28 cellular contexts compared by ENCODE assay signal in the genomic region with DNA sequence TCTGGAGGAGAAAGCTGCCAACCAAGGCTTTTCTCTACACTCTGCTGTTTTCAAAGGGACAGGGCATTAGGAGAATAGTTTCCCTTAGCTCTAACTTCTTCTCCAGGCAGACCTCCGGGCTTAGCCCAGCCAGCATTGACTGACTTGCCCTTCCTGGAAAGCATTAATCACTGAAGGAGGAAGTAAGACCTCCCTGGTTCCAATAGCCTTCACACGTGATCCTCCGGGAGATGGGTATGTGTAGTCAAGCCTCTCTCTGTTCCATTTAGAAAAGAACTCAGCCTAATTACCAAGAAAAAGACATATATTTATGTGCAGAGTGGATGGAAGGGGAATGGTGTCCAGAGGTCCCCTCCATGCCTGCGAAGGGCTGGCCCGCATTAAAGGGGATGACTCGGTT.
DNase-seq lines count a peak whose midpoint lies in the region; ATAC-seq and TF ChIP-seq lines count a peak whose summit lies in the region.
"Had no signal": no experiment of that assay in that cellular context is flagged by ENCODE, and none has a peak within 500 bp of the region (broad histone marks: within the 10 kb centered on the region; RNA-seq: fewer than 3 reads in every experiment).

No MANE protein-coding gene starts in this region.

- H3K27me3 ChIP-seq in HUES64 (ENCODE audit: insufficient read depth, low read length) (peaks cover 63% of the 10 kb centered on the region), trophoblast cell (ENCODE audit: insufficient read depth, low read length) (peaks cover 22% of the 10 kb centered on the region)
- H3K27me3 ChIP-seq: colonic mucosa had no signal

- H4K91ac ChIP-seq in trophoblast cell (ENCODE audit: low read depth, low read length), result no peak overlapping the region

- no peak for TF ChIP-seq CTCF in brain (conservative IDR thresholded peaks at IDR 0.05)

- H3K18ac ChIP-seq in trophoblast cell (ENCODE audit: low read length), result no peak overlapping the region

- no peaks in the 10 kb centered on the region for H3K36me3 Mint-ChIP-seq in brain
- H3K36me3 Mint-ChIP-seq: CD14-positive monocyte, naive B cell had no signal

- no peaks in the 10 kb centered on the region for H3K9me3 Mint-ChIP-seq in brain
- H3K9me3 Mint-ChIP-seq: activated CD4-positive, alpha-beta T cell treated with anti-CD3 and anti-CD28 coated beads, Interleukin-2, amount 10 ng/mL, durations not matched to agents 7 days and 5 days; activated naive CD4-positive, alpha-beta T cell treated with anti-CD3 and anti-CD28 coated beads for 36 hours had no signal

- no peaks in the 10 kb centered on the region for H3K79me2 ChIP-seq in trophoblast cell (ENCODE audit: control insufficient read depth, insufficient read depth, low read length, poor library complexity)
- H3K79me2 ChIP-seq: parathyroid adenoma had no signal

- peak overlapping the region; percentile 56 to 92 (median 81) for H3K4me3 Mint-ChIP-seq in brain
- H3K4me3 Mint-ChIP-seq: activated CD4-positive, alpha-beta T cell treated with anti-CD3 and anti-CD28 coated beads, Interleukin-2, amount 10 ng/mL, durations not matched to agents 7 days and 5 days; activated naive CD4-positive, alpha-beta T cell treated with anti-CD3 and anti-CD28 coated beads for 36 hours; memory B cell; naive B cell; T-helper 17 cell had no signal

- WGBS in HUES64, result 18% methylated on average over 4 of the region's 6 CpGs
- WGBS in trophoblast cell (ENCODE audit: extremely low coverage, insufficient coverage, insufficient read length), result no CpG with 5 or more reads among the region's 6 CpGs

- H3K27ac Mint-ChIP-seq in brain, result peak overlapping the region; percentile 14 to 91 (median 77)
- H3K27ac Mint-ChIP-seq: activated CD4-positive, alpha-beta T cell treated with anti-CD3 and anti-CD28 coated beads, Interleukin-2, amount 10 ng/mL, durations not matched to agents 7 days and 5 days; activated naive CD4-positive, alpha-beta T cell treated with anti-CD3 and anti-CD28 coated beads for 36 hours; CD14-positive monocyte; memory B cell; naive B cell; T-helper 17 cell had no signal

- no peak overlapping the region for H2BK12ac ChIP-seq in trophoblast cell (ENCODE audit: low read length)

- no peak overlapping the region for H4K12ac ChIP-seq in trophoblast cell (ENCODE audit: low read depth, low read length)

- no peaks in the 10 kb centered on the region for H3K36me3 ChIP-seq in HUES64 (ENCODE audit: insufficient read depth, low read length)
- H3K36me3 ChIP-seq in trophoblast cell (ENCODE audit: control insufficient read depth in 1 of 2, insufficient read depth in 2 of 2, low read length in 2 of 2), result no peaks in the 10 kb centered on the region
- H3K36me3 ChIP-seq: colonic mucosa, esophagus squamous epithelium, gastrocnemius medialis had no signal

- H2AFZ ChIP-seq in trophoblast cell (ENCODE audit: insufficient read depth, low read length, poor library complexity), result no peak overlapping the region
- H2AFZ ChIP-seq: parathyroid adenoma had no signal

- H3K4me1 ChIP-seq in HUES64 (ENCODE audit: insufficient read depth, low read length) (peaks cover 20% of the 10 kb centered on the region), trophoblast cell (ENCODE audit: control insufficient read depth in 1 of 2, insufficient read depth in 2 of 2, low read length in 2 of 2) (peaks cover 8 to 13% of the 10 kb centered on the region in 2 experiments)
- H3K4me1 ChIP-seq: colonic mucosa, gastrocnemius medialis, parathyroid adenoma had no signal

- H2BK120ac ChIP-seq in trophoblast cell (ENCODE audit: insufficient read depth, low read length, poor library complexity), result no peak overlapping the region

- no peak overlapping the region for H3K14ac ChIP-seq in trophoblast cell (ENCODE audit: low read length)

- DNase-seq in trophoblast cell (no peak), NCI-H526 treated with DMSO at 0.1 percent for 48 hours (lab: John Stamatoyannopoulos, UW) (no peak), GOT3 (lab: John Stamatoyannopoulos, UW) (no peak)
- DNase-seq: activated CD4-positive, alpha-beta T cell treated with anti-CD3 and anti-CD28 coated beads, Interleukin-2, amount 10 ng/mL, durations not matched to agents 7 days and 5 days; activated naive CD4-positive, alpha-beta T cell treated with anti-CD3 and anti-CD28 coated beads for 36 hours; Calu3; colonic mucosa; DND-41; esophagus squamous epithelium; gastrocnemius medialis; naive B cell; NCI-H1694; NCI-H774; stimulated activated CD4-positive, alpha-beta T cell treated with anti-CD3 and anti-CD28 coated beads, Interleukin-12 subunit alpha, Interleukin-12 subunit beta, amount 100 ng/mL, for 4 hours; stimulated activated CD4-positive, alpha-beta T cell treated with anti-CD3 and anti-CD28 coated beads, Interleukin-4, amount 100 ng/mL, for 4 hours; stimulated activated naive CD4-positive, alpha-beta T cell; T-helper 17 cell had no signal

- H3K9me3 ChIP-seq in HUES64 (ENCODE audit: insufficient read depth, low read depth, low read length) (no peaks in the 10 kb centered on the region), iPS-18c (ENCODE audit: control insufficient read depth, insufficient read depth, low read length) (no peaks in the 10 kb centered on the region), trophoblast cell (ENCODE audit: insufficient read depth, low read depth, low read length) (no peaks in the 10 kb centered on the region)
- H3K9me3 ChIP-seq: colonic mucosa, esophagus squamous epithelium, gastrocnemius medialis had no signal

- peaks cover 25% of the 10 kb centered on the region for H3K27me3 Mint-ChIP-seq in brain

- H3K9ac ChIP-seq in HUES64 (ENCODE audit: low read depth, low read length) (no peak overlapping the region), trophoblast cell (ENCODE audit: low read length) (no peak overlapping the region)
- H3K9ac ChIP-seq: parathyroid adenoma had no signal

- no peak overlapping the region for H2AK5ac ChIP-seq in trophoblast cell (ENCODE audit: low read length)

- H4K8ac ChIP-seq in trophoblast cell (ENCODE audit: low read depth, low read length), result no peak overlapping the region

- H3K4me2 ChIP-seq in trophoblast cell (ENCODE audit: low read length), result peak overlapping the region; percentile 40

- peaks cover 75% of the 10 kb centered on the region for H3K4me1 Mint-ChIP-seq in brain
- H3K4me1 Mint-ChIP-seq: activated CD4-positive, alpha-beta T cell treated with anti-CD3 and anti-CD28 coated beads, Interleukin-2, amount 10 ng/mL, durations not matched to agents 7 days and 5 days; CD14-positive monocyte; memory B cell; T-helper 17 cell had no signal

- H3K27ac ChIP-seq in HUES64 (ENCODE audit: low read depth, low read length) (no peak overlapping the region), trophoblast cell (ENCODE audit: low read depth, low read length) (no peak overlapping the region)
- H3K27ac ChIP-seq: colonic mucosa, esophagus squamous epithelium, gastrocnemius medialis, parathyroid adenoma, RWPE1, SK-N-MC, VCaP had no signal

- H3K4me3 ChIP-seq in HUES64 (ENCODE audit: low read length) (peak overlapping the region; percentile 66), iPS-18c (ENCODE audit: insufficient read depth, low read depth, low read length) (peak overlapping the region; percentile 49), trophoblast cell (ENCODE audit: low read depth, low read length) (no peak overlapping the region)
- H3K4me3 ChIP-seq: colonic mucosa, esophagus squamous epithelium, gastrocnemius medialis, GM12878 had no signal

- no peak overlapping the region for H2BK5ac ChIP-seq in trophoblast cell (ENCODE audit: low read depth, low read length, poor library complexity)

- H3K23ac ChIP-seq in trophoblast cell (ENCODE audit: low read length), result no peak overlapping the region

- ATAC-seq in GM19395 (IDR thresholded peaks at IDR 0.05; ENCODE audit: unreplicated experiment), result no peak
- ATAC-seq: gastrocnemius medialis, GM12878, T-helper 17 cell had no signal

- H3K4ac ChIP-seq in trophoblast cell (ENCODE audit: low read depth, low read length), result no peak overlapping the region

- no peaks in the 10 kb centered on the region for H3K79me1 ChIP-seq in trophoblast cell (ENCODE audit: low read length)
